In genomic region chr16:30927789-30928378, GRCh38 we compare ENCODE assay signal across 8 cellular contexts. TPM values are rescaled to one million over a fixed set of nuclear protein-coding genes. Genes with fewer than 3 reads are reported as not detected.
DNase-seq lines count a peak whose midpoint lies in the region; ATAC-seq and TF ChIP-seq lines count a peak whose summit lies in the region.

No MANE protein-coding gene starts in this region.

- H3K4me2 ChIP-seq in fibroblast of lung (ENCODE audit: extremely low read depth, insufficient read depth, low read length), result no peak overlapping the region

- no peak overlapping the region for H2AFZ ChIP-seq in fibroblast of lung (ENCODE audit: low read length)

- ATAC-seq in T-helper 17 cell (peak; percentile 7), GM21447 (IDR thresholded peaks at IDR 0.05; ENCODE audit: unreplicated experiment) (no peak)

- DNase-seq in GM10266 (ENCODE audit: extremely low spot score) (peak; percentile 68), NCI-H1436 treated with DMSO at 0.1 percent for 48 hours (lab: John Stamatoyannopoulos, UW) (peak; percentile 84), T-helper 17 cell (no peak), fibroblast of lung (ENCODE audit: low read depth in 2 of 2) (peak; percentile 39 to 42), occipital lobe (lab: John Stamatoyannopoulos, UW) (peak; percentile 69), HPDE6-E6E7 (ENCODE audit: extremely low spot score) (no peak)
- no peak for DNase-seq in activated T-helper 1 cell treated with anti-CD3 and anti-CD28 coated beads, Interleukin-12 subunit alpha, Interleukin-12 subunit beta, Interleukin-2, Interleukin-4 antibody, amounts not matched to agents 30 ng/mL and 10 ng/mL and 1 ng/mL, durations not matched to agents 14 hours and 24 hours and 36 hours (ENCODE audit: low spot score)

- H3K4me1 Mint-ChIP-seq in T-helper 17 cell, result peaks cover 25% of the 10 kb centered on the region
- peaks cover 6% of the 10 kb centered on the region for H3K4me1 Mint-ChIP-seq in activated T-helper 1 cell treated with anti-CD3 and anti-CD28 coated beads, Interleukin-12 subunit alpha, Interleukin-12 subunit beta, Interleukin-2, Interleukin-4 antibody, amounts not matched to agents 30 ng/mL and 10 ng/mL and 1 ng/mL, durations not matched to agents 14 hours and 24 hours and 36 hours (ENCODE audit: low read depth)

- intact Hi-C loops in activated T-helper 1 cell treated with anti-CD3 and anti-CD28 coated beads, Interleukin-12 subunit alpha, Interleukin-12 subunit beta, Interleukin-2, Interleukin-4 antibody, amounts not matched to agents 30 ng/mL and 10 ng/mL and 1 ng/mL, durations not matched to agents 14 hours and 24 hours and 36 hours (cut with micrococcal nuclease), result no loop called here

- no peak overlapping the region for H3K9ac ChIP-seq in fibroblast of lung (ENCODE audit: insufficient read depth, low read length)

- H3K4me3 ChIP-seq in fibroblast of lung (replicated peaks in 1 of 4; ENCODE audit: control extremely low read depth in 1 of 4, insufficient read depth in 1 of 4, low read depth in 3 of 4, low read length in 4 of 4), result no peak overlapping the region

- no peaks in the 10 kb centered on the region for H4K20me1 ChIP-seq in fibroblast of lung (ENCODE audit: control insufficient read depth, extremely low read depth, insufficient read depth, low read length)

- H3K4me1 ChIP-seq in fibroblast of lung (ENCODE audit: control insufficient read depth, extremely low read depth, insufficient read depth, low read length), result no peaks in the 10 kb centered on the region

- no peaks in the 10 kb centered on the region for H3K9me3 Mint-ChIP-seq in activated T-helper 1 cell treated with anti-CD3 and anti-CD28 coated beads, Interleukin-12 subunit alpha, Interleukin-12 subunit beta, Interleukin-2, Interleukin-4 antibody, amounts not matched to agents 30 ng/mL and 10 ng/mL and 1 ng/mL, durations not matched to agents 14 hours and 24 hours and 36 hours

- H3K27ac Mint-ChIP-seq in T-helper 17 cell, result no peak overlapping the region
- H3K27ac Mint-ChIP-seq in activated T-helper 1 cell treated with anti-CD3 and anti-CD28 coated beads, Interleukin-12 subunit alpha, Interleukin-12 subunit beta, Interleukin-2, Interleukin-4 antibody, amounts not matched to agents 30 ng/mL and 10 ng/mL and 1 ng/mL, durations not matched to agents 14 hours and 24 hours and 36 hours, result no peak overlapping the region

- H3K36me3 ChIP-seq in fibroblast of lung (ENCODE audit: control insufficient read depth, insufficient read depth, low read length), result peaks cover 12% of the 10 kb centered on the region

- no peak for TF ChIP-seq CTCF in GM10266 (IDR thresholded peaks at IDR 0.05; ENCODE audit: control insufficient read depth, insufficient read depth, low read depth, missing control alignments)
- TF ChIP-seq CTCF in fibroblast of lung (conservative IDR thresholded peaks at IDR 0.05 in 1 of 2, IDR thresholded peaks at IDR 0.05 in 1 of 2; ENCODE audit: low read depth in 1 of 2, low read length in 2 of 2), result no peak

- no peaks in the 10 kb centered on the region for H3K79me2 ChIP-seq in fibroblast of lung (ENCODE audit: control insufficient read depth, insufficient read depth, low read length)

- no peaks in the 10 kb centered on the region for H3K27me3 Mint-ChIP-seq in T-helper 17 cell
- H3K27me3 Mint-ChIP-seq in activated T-helper 1 cell treated with anti-CD3 and anti-CD28 coated beads, Interleukin-12 subunit alpha, Interleukin-12 subunit beta, Interleukin-2, Interleukin-4 antibody, amounts not matched to agents 30 ng/mL and 10 ng/mL and 1 ng/mL, durations not matched to agents 14 hours and 24 hours and 36 hours (ENCODE audit: insufficient read depth), result no peaks in the 10 kb centered on the region

- H3K27me3 ChIP-seq in fibroblast of lung (ENCODE audit: control insufficient read depth, insufficient read depth, low read length), result no peaks in the 10 kb centered on the region

- no peak overlapping the region for H3K4me3 Mint-ChIP-seq in T-helper 17 cell
- no peak overlapping the region for H3K4me3 Mint-ChIP-seq in activated T-helper 1 cell treated with anti-CD3 and anti-CD28 coated beads, Interleukin-12 subunit alpha, Interleukin-12 subunit beta, Interleukin-2, Interleukin-4 antibody, amounts not matched to agents 30 ng/mL and 10 ng/mL and 1 ng/mL, durations not matched to agents 14 hours and 24 hours and 36 hours

- H3K9me3 ChIP-seq in T-helper 17 cell (ENCODE audit: control insufficient read depth, low read length, poor library complexity, severe bottlenecking) (no peaks in the 10 kb centered on the region), fibroblast of lung (ENCODE audit: control insufficient read depth, insufficient read depth, low read depth, low read length) (no peaks in the 10 kb centered on the region)

- H3K36me3 Mint-ChIP-seq in T-helper 17 cell (ENCODE audit: low read depth), result peaks cover 2% of the 10 kb centered on the region
- peaks cover 13% of the 10 kb centered on the region for H3K36me3 Mint-ChIP-seq in activated T-helper 1 cell treated with anti-CD3 and anti-CD28 coated beads, Interleukin-12 subunit alpha, Interleukin-12 subunit beta, Interleukin-2, Interleukin-4 antibody, amounts not matched to agents 30 ng/mL and 10 ng/mL and 1 ng/mL, durations not matched to agents 14 hours and 24 hours and 36 hours (ENCODE audit: low read depth)

- no peak overlapping the region for H3K27ac ChIP-seq in fibroblast of lung (ENCODE audit: insufficient read depth, low read length)

RNA-seq across cellular contexts. Expression of gene FBXL19, which starts 4.5 kb away (rescaled TPM):
- total RNA-seq in T-helper 17 cell (10 to 100 TPM; 12.6 to 13.2 TPM), fibroblast of lung (13.1 and 14.5 TPM in 2 replicates), occipital lobe (56.1 TPM)
- 3.1 and 3.9 TPM in 2 replicates for polyA plus RNA-seq in fibroblast of lung
- polyA plus RNA-seq in fibroblast of lung (2012), result 9.6 and 12.5 TPM in 2 replicates
- 6.6 and 7.8 TPM in 2 replicates for polyA minus RNA-seq in fibroblast of lung (ENCODE audit: low replicate concordance)
- total RNA-seq in activated T-helper 1 cell treated with anti-CD3 and anti-CD28 coated beads, Interleukin-12 subunit alpha, Interleukin-12 subunit beta, Interleukin-2, Interleukin-4 antibody, amounts not matched to agents 30 ng/mL and 10 ng/mL and 1 ng/mL, durations not matched to agents 14 hours and 24 hours and 36 hours, result 32.7 and 33.2 TPM in 2 replicates

RNA-seq across cellular contexts. Expression of gene ORAI3, which starts 21.0 kb away (rescaled TPM):
- total RNA-seq in T-helper 17 cell (1 to 10 TPM; 6.4 to 7.5 TPM), fibroblast of lung (44.2 and 74.1 TPM in 2 replicates), occipital lobe (5.5 TPM)
- polyA plus RNA-seq in fibroblast of lung, result 24.6 and 41.1 TPM in 2 replicates
- 19.0 and 29.7 TPM in 2 replicates for polyA plus RNA-seq in fibroblast of lung (2012)
- polyA minus RNA-seq in fibroblast of lung (ENCODE audit: low replicate concordance), result 35.2 and 72.6 TPM in 2 replicates
- 11.1 and 11.5 TPM in 2 replicates for total RNA-seq in activated T-helper 1 cell treated with anti-CD3 and anti-CD28 coated beads, Interleukin-12 subunit alpha, Interleukin-12 subunit beta, Interleukin-2, Interleukin-4 antibody, amounts not matched to agents 30 ng/mL and 10 ng/mL and 1 ng/mL, durations not matched to agents 14 hours and 24 hours and 36 hours

RNA-seq across cellular contexts. Expression of gene SETD1A, which starts 29.7 kb away (rescaled TPM):
- total RNA-seq in T-helper 17 cell, result 10 to 100 TPM; 31.3 to 45.5 TPM
- 1.5 and 3.5 TPM in 2 replicates for total RNA-seq in fibroblast of lung
- 1.4 and 2.3 TPM in 2 replicates for polyA plus RNA-seq in fibroblast of lung
- 9.6 and 10.0 TPM in 2 replicates for polyA plus RNA-seq in fibroblast of lung (2012)
- polyA minus RNA-seq in fibroblast of lung (ENCODE audit: low replicate concordance), result 7.0 and 16.1 TPM in 2 replicates
- total RNA-seq in occipital lobe, result 1.6 TPM
- 34.0 and 38.8 TPM in 2 replicates for total RNA-seq in activated T-helper 1 cell treated with anti-CD3 and anti-CD28 coated beads, Interleukin-12 subunit alpha, Interleukin-12 subunit beta, Interleukin-2, Interleukin-4 antibody, amounts not matched to agents 30 ng/mL and 10 ng/mL and 1 ng/mL, durations not matched to agents 14 hours and 24 hours and 36 hours

RNA-seq across cellular contexts. Expression of gene CTF1, which starts 31.5 kb away (rescaled TPM):
- total RNA-seq in T-helper 17 cell, result under 1 TPM in 1 of 2 donors, not detected in 1; 0.26 TPM
- 1.8 and 5.3 TPM in 2 replicates for total RNA-seq in fibroblast of lung
- 8.8 and 9.8 TPM in 2 replicates for polyA plus RNA-seq in fibroblast of lung
- 9.3 and 10.5 TPM in 2 replicates for polyA plus RNA-seq in fibroblast of lung (2012)
- polyA minus RNA-seq in fibroblast of lung (ENCODE audit: low replicate concordance), result 19.1 and 31.8 TPM in 2 replicates
- total RNA-seq in occipital lobe, result not detected
- total RNA-seq in activated T-helper 1 cell treated with anti-CD3 and anti-CD28 coated beads, Interleukin-12 subunit alpha, Interleukin-12 subunit beta, Interleukin-2, Interleukin-4 antibody, amounts not matched to agents 30 ng/mL and 10 ng/mL and 1 ng/mL, durations not matched to agents 14 hours and 24 hours and 36 hours, result 0.23 and 0.29 TPM in 2 replicates

RNA-seq across cellular contexts. Expression of gene BCL7C, which starts 34.0 kb away (rescaled TPM):
- total RNA-seq in T-helper 17 cell, result 10 to 100 TPM; 22.5 to 22.8 TPM
- total RNA-seq in fibroblast of lung, result 28.2 and 31.3 TPM in 2 replicates
- polyA plus RNA-seq in fibroblast of lung, result 24.8 and 25.6 TPM in 2 replicates
- 31.0 and 45.2 TPM in 2 replicates for polyA plus RNA-seq in fibroblast of lung (2012)
- polyA minus RNA-seq in fibroblast of lung (ENCODE audit: low replicate concordance), result 5.8 and 9.5 TPM in 2 replicates
- total RNA-seq in occipital lobe, result 29.6 TPM
- total RNA-seq in activated T-helper 1 cell treated with anti-CD3 and anti-CD28 coated beads, Interleukin-12 subunit alpha, Interleukin-12 subunit beta, Interleukin-2, Interleukin-4 antibody, amounts not matched to agents 30 ng/mL and 10 ng/mL and 1 ng/mL, durations not matched to agents 14 hours and 24 hours and 36 hours, result 23.1 and 25.3 TPM in 2 replicates

Comparison
In these comparisons a context has a peak if more than half of its experiments do, and no peak if none do; other contexts are left out.
1. DNase-seq: peak in GM10266 (single experiment), NCI-H1436 treated with DMSO at 0.1 percent for 48 hours (single experiment), fibroblast of lung (2 of 2) and occipital lobe (single experiment); none in T-helper 17 cell (0 of 3), HPDE6-E6E7 (single experiment) and activated T-helper 1 cell treated with anti-CD3 and anti-CD28 coated beads, Interleukin-12 subunit alpha, Interleukin-12 subunit beta, Interleukin-2, Interleukin-4 antibody, amounts not matched to agents 30 ng/mL and 10 ng/mL and 1 ng/mL, durations not matched to agents 14 hours and 24 hours and 36 hours (single experiment).